ENCODE assay signal across 2 cellular contexts in the genomic region with DNA sequence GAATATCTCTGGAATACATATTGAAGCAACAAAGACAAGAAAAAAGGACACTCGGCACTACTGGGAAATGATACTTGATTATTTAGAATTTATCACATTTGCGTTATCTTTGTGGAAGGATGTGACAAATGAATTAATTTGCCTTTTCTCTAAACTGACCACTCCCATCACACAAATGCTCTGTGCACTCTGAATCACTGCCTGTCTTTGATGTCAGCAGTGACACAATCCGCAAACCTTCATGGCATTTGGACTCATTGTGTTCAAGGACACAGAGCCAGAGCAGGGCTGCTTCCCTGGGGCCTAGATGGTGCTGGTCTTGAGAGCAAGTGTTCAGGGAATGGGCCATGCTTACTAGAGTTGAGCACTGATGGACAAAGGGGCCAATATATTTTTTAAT.
TF ChIP-seq lines count a peak whose summit lies in the region.

No MANE protein-coding gene starts in this region.

TF ChIP-seq in endothelial cell of umbilical vein, 7 proteins besides CTCF, POLR2A, EP300 and RAD21:
- no peak for TF ChIP-seq JUN (IDR thresholded peaks at IDR 0.05; ENCODE audit: borderline replicate concordance, insufficient read depth, insufficient read length, low read depth)
- TF ChIP-seq MYC (IDR thresholded peaks at IDR 0.05; ENCODE audit: low read depth, low read length) = no peak
- peak; percentile 88 for TF ChIP-seq GATA2 (IDR thresholded peaks at IDR 0.05; ENCODE audit: insufficient read depth, insufficient read length, low read depth, low read length)
- no peak for TF ChIP-seq EZH2 (IDR thresholded peaks at IDR 0.05; ENCODE audit: borderline replicate concordance, low read depth, low read length, severe bottlenecking)
- TF ChIP-seq FOS (IDR thresholded peaks at IDR 0.05; ENCODE audit: borderline replicate concordance, insufficient read depth, low read length) = peak; percentile 89
- TF ChIP-seq POLR2AphosphoS5 (IDR thresholded peaks at IDR 0.05; ENCODE audit: insufficient read depth, low read depth, low read length) = peak; percentile 22

TF ChIP-seq in HepG2, 621 proteins besides CTCF, POLR2A, EP300 and RAD21 (continues in another document):
- no peak for TF ChIP-seq ZNF747 (CRISPR knock-in tag; IDR thresholded peaks at IDR 0.05; ENCODE audit: borderline replicate concordance)
- TF ChIP-seq, protein P1, sequence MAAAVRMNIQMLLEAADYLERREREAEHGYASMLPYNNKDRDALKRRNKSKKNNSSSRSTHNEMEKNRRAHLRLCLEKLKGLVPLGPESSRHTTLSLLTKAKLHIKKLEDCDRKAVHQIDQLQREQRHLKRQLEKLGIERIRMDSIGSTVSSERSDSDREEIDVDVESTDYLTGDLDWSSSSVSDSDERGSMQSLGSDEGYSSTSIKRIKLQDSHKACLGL (CRISPR knock-in tag; IDR thresholded peaks at IDR 0.05) = no peak
- TF ChIP-seq TMF1 (CRISPR knock-in tag; IDR thresholded peaks at IDR 0.05; ENCODE audit: low read depth) = no peak
- TF ChIP-seq, protein P2, sequence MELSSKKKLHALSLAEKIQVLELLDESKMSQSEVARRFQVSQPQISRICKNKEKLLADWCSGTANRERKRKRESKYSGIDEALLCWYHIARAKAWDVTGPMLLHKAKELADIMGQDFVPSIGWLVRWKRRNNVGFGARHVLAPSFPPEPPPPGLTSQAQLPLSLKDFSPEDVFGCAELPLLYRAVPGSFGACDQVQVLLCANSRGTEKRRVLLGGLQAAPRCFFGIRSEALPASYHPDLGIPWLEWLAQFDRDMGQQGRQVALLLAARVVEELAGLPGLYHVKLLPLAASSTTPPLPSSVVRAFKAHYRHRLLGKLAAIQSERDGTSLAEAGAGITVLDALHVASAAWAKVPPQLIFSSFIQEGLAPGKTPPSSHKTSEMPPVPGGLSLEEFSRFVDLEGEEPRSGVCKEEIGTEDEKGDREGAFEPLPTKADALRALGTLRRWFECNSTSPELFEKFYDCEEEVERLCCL (CRISPR knock-in tag; IDR thresholded peaks at IDR 0.05; ENCODE audit: borderline replicate concordance) = no peak
- TF ChIP-seq SIX1 (CRISPR knock-in tag; IDR thresholded peaks at IDR 0.05; ENCODE audit: borderline replicate concordance) = no peak
- TF ChIP-seq ELF4 (CRISPR knock-in tag; IDR thresholded peaks at IDR 0.05; ENCODE audit: borderline replicate concordance) = no peak
- TF ChIP-seq, protein P3, sequence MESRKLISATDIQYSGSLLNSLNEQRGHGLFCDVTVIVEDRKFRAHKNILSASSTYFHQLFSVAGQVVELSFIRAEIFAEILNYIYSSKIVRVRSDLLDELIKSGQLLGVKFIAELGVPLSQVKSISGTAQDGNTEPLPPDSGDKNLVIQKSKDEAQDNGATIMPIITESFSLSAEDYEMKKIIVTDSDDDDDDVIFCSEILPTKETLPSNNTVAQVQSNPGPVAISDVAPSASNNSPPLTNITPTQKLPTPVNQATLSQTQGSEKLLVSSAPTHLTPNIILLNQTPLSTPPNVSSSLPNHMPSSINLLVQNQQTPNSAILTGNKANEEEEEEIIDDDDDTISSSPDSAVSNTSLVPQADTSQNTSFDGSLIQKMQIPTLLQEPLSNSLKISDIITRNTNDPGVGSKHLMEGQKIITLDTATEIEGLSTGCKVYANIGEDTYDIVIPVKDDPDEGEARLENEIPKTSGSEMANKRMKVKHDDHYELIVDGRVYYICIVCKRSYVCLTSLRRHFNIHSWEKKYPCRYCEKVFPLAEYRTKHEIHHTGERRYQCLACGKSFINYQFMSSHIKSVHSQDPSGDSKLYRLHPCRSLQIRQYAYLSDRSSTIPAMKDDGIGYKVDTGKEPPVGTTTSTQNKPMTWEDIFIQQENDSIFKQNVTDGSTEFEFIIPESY (CRISPR knock-in tag; IDR thresholded peaks at IDR 0.05) = peak; percentile 46; the same call in 1 of the 2 replicates
- peak; percentile 67 for TF ChIP-seq MED1 (CRISPR knock-in tag; IDR thresholded peaks at IDR 0.05)
- TF ChIP-seq REPIN1 (CRISPR knock-in tag; IDR thresholded peaks at IDR 0.05; ENCODE audit: borderline replicate concordance, low read depth) = no peak
- no peak for TF ChIP-seq BORCS8-MEF2B (CRISPR knock-in tag; IDR thresholded peaks at IDR 0.05)
- TF ChIP-seq MZF1 (CRISPR knock-in tag; IDR thresholded peaks at IDR 0.05; ENCODE audit: borderline replicate concordance) = no peak
- TF ChIP-seq, protein P4, sequence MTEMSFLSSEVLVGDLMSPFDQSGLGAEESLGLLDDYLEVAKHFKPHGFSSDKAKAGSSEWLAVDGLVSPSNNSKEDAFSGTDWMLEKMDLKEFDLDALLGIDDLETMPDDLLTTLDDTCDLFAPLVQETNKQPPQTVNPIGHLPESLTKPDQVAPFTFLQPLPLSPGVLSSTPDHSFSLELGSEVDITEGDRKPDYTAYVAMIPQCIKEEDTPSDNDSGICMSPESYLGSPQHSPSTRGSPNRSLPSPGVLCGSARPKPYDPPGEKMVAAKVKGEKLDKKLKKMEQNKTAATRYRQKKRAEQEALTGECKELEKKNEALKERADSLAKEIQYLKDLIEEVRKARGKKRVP (CRISPR knock-in tag; IDR thresholded peaks at IDR 0.05) = no peak
- TF ChIP-seq, protein P5, sequence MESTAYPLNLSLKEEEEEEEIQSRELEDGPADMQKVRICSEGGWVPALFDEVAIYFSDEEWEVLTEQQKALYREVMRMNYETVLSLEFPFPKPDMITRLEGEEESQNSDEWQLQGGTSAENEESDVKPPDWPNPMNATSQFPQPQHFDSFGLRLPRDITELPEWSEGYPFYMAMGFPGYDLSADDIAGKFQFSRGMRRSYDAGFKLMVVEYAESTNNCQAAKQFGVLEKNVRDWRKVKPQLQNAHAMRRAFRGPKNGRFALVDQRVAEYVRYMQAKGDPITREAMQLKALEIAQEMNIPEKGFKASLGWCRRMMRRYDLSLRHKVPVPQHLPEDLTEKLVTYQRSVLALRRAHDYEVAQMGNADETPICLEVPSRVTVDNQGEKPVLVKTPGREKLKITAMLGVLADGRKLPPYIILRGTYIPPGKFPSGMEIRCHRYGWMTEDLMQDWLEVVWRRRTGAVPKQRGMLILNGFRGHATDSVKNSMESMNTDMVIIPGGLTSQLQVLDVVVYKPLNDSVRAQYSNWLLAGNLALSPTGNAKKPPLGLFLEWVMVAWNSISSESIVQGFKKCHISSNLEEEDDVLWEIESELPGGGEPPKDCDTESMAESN (CRISPR knock-in tag; conservative IDR thresholded peaks at IDR 0.05) = no peak
- TF ChIP-seq ZNF713 (CRISPR knock-in tag; IDR thresholded peaks at IDR 0.05) = no peak
- no peak for TF ChIP-seq FOXM1 (CRISPR knock-in tag; IDR thresholded peaks at IDR 0.05)
- no peak for TF ChIP-seq ZNF30 (CRISPR knock-in tag; IDR thresholded peaks at IDR 0.05)
- TF ChIP-seq NPAS2 (CRISPR knock-in tag; IDR thresholded peaks at IDR 0.05; ENCODE audit: borderline replicate concordance) = no peak
- TF ChIP-seq, protein P6, sequence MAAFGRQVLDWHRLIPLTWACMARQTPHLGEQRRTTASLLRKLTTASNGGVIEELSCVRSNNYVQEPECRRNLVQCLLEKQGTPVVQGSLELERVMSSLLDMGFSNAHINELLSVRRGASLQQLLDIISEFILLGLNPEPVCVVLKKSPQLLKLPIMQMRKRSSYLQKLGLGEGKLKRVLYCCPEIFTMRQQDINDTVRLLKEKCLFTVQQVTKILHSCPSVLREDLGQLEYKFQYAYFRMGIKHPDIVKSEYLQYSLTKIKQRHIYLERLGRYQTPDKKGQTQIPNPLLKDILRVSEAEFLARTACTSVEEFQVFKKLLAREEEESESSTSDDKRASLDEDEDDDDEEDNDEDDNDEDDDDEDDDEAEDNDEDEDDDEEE (CRISPR knock-in tag; IDR thresholded peaks at IDR 0.05) = no peak
- no peak for TF ChIP-seq SP140L (CRISPR knock-in tag; IDR thresholded peaks at IDR 0.05; ENCODE audit: borderline replicate concordance)
- TF ChIP-seq, protein P7, sequence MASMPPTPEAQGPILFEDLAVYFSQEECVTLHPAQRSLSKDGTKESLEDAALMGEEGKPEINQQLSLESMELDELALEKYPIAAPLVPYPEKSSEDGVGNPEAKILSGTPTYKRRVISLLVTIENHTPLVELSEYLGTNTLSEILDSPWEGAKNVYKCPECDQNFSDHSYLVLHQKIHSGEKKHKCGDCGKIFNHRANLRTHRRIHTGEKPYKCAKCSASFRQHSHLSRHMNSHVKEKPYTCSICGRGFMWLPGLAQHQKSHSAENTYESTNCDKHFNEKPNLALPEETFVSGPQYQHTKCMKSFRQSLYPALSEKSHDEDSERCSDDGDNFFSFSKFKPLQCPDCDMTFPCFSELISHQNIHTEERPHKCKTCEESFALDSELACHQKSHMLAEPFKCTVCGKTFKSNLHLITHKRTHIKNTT (CRISPR knock-in tag; IDR thresholded peaks at IDR 0.05) = no peak
- no peak for TF ChIP-seq CCAR2 (optimal IDR thresholded peaks at IDR 0.05; ENCODE audit: low read depth, low read length)
- no peak for TF ChIP-seq HCFC1 (IDR thresholded peaks at IDR 0.05; ENCODE audit: low read depth, low read length)
- 0 out of 2 replicates have a peak, but pooled peaks have one; percentile 39 for TF ChIP-seq ZNF331 (CRISPR knock-in tag; IDR thresholded peaks at IDR 0.05)
- TF ChIP-seq NFYB (CRISPR knock-in tag; IDR thresholded peaks at IDR 0.05) = no peak
- no peak for TF ChIP-seq PCBP1 (IDR thresholded peaks at IDR 0.05; ENCODE audit: borderline replicate concordance, low read depth, low read length)
- no peak for TF ChIP-seq ZNF619 (CRISPR knock-in tag; IDR thresholded peaks at IDR 0.05)
- TF ChIP-seq ZNF484 (CRISPR knock-in tag; IDR thresholded peaks at IDR 0.05; ENCODE audit: borderline replicate concordance, low read depth) = no peak
- no peak for TF ChIP-seq ZNF567 (CRISPR knock-in tag; IDR thresholded peaks at IDR 0.05; ENCODE audit: borderline replicate concordance)
- TF ChIP-seq, protein P8, sequence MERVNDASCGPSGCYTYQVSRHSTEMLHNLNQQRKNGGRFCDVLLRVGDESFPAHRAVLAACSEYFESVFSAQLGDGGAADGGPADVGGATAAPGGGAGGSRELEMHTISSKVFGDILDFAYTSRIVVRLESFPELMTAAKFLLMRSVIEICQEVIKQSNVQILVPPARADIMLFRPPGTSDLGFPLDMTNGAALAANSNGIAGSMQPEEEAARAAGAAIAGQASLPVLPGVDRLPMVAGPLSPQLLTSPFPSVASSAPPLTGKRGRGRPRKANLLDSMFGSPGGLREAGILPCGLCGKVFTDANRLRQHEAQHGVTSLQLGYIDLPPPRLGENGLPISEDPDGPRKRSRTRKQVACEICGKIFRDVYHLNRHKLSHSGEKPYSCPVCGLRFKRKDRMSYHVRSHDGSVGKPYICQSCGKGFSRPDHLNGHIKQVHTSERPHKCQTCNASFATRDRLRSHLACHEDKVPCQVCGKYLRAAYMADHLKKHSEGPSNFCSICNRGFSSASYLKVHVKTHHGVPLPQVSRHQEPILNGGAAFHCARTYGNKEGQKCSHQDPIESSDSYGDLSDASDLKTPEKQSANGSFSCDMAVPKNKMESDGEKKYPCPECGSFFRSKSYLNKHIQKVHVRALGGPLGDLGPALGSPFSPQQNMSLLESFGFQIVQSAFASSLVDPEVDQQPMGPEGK (CRISPR knock-in tag; IDR thresholded peaks at IDR 0.05) = no peak
- no peak for TF ChIP-seq TOE1 (CRISPR knock-in tag; IDR thresholded peaks at IDR 0.05)
- no peak for TF ChIP-seq ZNF124 (CRISPR knock-in tag; IDR thresholded peaks at IDR 0.05)
- no peak for TF ChIP-seq CHD4 (IDR thresholded peaks at IDR 0.05; ENCODE audit: borderline replicate concordance, low read length)
- TF ChIP-seq, protein P9, sequence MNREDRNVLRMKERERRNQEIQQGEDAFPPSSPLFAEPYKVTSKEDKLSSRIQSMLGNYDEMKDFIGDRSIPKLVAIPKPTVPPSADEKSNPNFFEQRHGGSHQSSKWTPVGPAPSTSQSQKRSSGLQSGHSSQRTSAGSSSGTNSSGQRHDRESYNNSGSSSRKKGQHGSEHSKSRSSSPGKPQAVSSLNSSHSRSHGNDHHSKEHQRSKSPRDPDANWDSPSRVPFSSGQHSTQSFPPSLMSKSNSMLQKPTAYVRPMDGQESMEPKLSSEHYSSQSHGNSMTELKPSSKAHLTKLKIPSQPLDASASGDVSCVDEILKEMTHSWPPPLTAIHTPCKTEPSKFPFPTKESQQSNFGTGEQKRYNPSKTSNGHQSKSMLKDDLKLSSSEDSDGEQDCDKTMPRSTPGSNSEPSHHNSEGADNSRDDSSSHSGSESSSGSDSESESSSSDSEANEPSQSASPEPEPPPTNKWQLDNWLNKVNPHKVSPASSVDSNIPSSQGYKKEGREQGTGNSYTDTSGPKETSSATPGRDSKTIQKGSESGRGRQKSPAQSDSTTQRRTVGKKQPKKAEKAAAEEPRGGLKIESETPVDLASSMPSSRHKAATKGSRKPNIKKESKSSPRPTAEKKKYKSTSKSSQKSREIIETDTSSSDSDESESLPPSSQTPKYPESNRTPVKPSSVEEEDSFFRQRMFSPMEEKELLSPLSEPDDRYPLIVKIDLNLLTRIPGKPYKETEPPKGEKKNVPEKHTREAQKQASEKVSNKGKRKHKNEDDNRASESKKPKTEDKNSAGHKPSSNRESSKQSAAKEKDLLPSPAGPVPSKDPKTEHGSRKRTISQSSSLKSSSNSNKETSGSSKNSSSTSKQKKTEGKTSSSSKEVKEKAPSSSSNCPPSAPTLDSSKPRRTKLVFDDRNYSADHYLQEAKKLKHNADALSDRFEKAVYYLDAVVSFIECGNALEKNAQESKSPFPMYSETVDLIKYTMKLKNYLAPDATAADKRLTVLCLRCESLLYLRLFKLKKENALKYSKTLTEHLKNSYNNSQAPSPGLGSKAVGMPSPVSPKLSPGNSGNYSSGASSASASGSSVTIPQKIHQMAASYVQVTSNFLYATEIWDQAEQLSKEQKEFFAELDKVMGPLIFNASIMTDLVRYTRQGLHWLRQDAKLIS (CRISPR knock-in tag; IDR thresholded peaks at IDR 0.05) = no peak
- TF ChIP-seq, protein P10, sequence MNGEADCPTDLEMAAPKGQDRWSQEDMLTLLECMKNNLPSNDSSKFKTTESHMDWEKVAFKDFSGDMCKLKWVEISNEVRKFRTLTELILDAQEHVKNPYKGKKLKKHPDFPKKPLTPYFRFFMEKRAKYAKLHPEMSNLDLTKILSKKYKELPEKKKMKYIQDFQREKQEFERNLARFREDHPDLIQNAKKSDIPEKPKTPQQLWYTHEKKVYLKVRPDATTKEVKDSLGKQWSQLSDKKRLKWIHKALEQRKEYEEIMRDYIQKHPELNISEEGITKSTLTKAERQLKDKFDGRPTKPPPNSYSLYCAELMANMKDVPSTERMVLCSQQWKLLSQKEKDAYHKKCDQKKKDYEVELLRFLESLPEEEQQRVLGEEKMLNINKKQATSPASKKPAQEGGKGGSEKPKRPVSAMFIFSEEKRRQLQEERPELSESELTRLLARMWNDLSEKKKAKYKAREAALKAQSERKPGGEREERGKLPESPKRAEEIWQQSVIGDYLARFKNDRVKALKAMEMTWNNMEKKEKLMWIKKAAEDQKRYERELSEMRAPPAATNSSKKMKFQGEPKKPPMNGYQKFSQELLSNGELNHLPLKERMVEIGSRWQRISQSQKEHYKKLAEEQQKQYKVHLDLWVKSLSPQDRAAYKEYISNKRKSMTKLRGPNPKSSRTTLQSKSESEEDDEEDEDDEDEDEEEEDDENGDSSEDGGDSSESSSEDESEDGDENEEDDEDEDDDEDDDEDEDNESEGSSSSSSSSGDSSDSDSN (CRISPR knock-in tag; IDR thresholded peaks at IDR 0.05) = no peak
- no peak for TF ChIP-seq ARNT (IDR thresholded peaks at IDR 0.05)
